15 cellular contexts compared by ENCODE assay signal in genomic region chr10:88490216-88490980, GRCh38.
DNase-seq lines count a peak whose midpoint lies in the region; ATAC-seq and TF ChIP-seq lines count a peak whose summit lies in the region.
"Had no signal": no experiment of that assay in that cellular context is flagged by ENCODE, and none has a peak within 500 bp of the region (broad histone marks: within the 10 kb centered on the region; RNA-seq: fewer than 3 reads in every experiment).

No MANE protein-coding gene starts in this region.

- H3K4me1 ChIP-seq in SK-N-SH (ENCODE audit: control insufficient read depth in 1 of 2, insufficient read depth in 2 of 2, low read depth in 1 of 2, low read length in 1 of 2) (peaks cover 2 to 8% of the 10 kb centered on the region in 2 experiments; a peak in 3 of 4 replicates), A673 (ENCODE audit: insufficient read depth, low read length, poor library complexity, severe bottlenecking) (no peaks in the 10 kb centered on the region)
- H3K4me1 ChIP-seq in BLaER1 treated with 17β-estradiol and CSF1 and Interleukin-3, amounts not matched to agents 10 nM and 100 nM, result peaks cover 17 to 48% (median 33%) of the 10 kb centered on the region in 10 experiments
- H3K4me1 ChIP-seq: A549 had no signal

- 0 out of 2 replicates have a peak, but pooled peaks cover 5% of the 10 kb centered on the region for H3K9me2 ChIP-seq in SK-N-SH

- POLR2A ChIA-PET in SK-N-SH (lab: Yijun Ruan, JAX), result no interaction called here
- POLR2A ChIA-PET in A673 (lab: Charles Lee; ENCODE audit: low non-redundant PET), result no interaction called here

- no peaks in the 10 kb centered on the region for H3F3A ChIP-seq in SK-N-SH (replicated peaks; ENCODE audit: insufficient read depth)

- no peak for TF ChIP-seq EP300 in SK-N-SH (IDR thresholded peaks at IDR 0.05; ENCODE audit: borderline replicate concordance in 1 of 2, low read depth in 1 of 2, low read length in 1 of 2)

- TF ChIP-seq CTCF in SK-N-SH (IDR thresholded peaks at IDR 0.05), result no peak
- no peak for TF ChIP-seq CTCF in A673 (conservative IDR thresholded peaks at IDR 0.05; ENCODE audit: low read depth, low read length)

- no peak overlapping the region for H3K4me3 ChIP-seq in SK-N-SH (ENCODE audit: low read depth in 2 of 2, low read length in 1 of 2)
- H3K4me3 ChIP-seq in BLaER1 treated with 17β-estradiol and CSF1 and Interleukin-3, amounts not matched to agents 10 nM and 100 nM, result no peak overlapping the region
- H3K4me3 ChIP-seq in A673 (ENCODE audit: low read depth, low read length, poor library complexity, severe bottlenecking), result no peak overlapping the region
- H3K4me3 ChIP-seq: A549, GM23338, K562 had no signal

- no peak overlapping the region for H3K9ac ChIP-seq in SK-N-SH
- peak overlapping the region in 5 of 11 experiments; percentile 8 to 52 (median 36); a peak in 6 of 22 replicates for H3K9ac ChIP-seq in BLaER1 treated with 17β-estradiol and CSF1 and Interleukin-3, amounts not matched to agents 10 nM and 100 nM

- H3K27me3 ChIP-seq in SK-N-SH (ENCODE audit: insufficient read depth), result no peaks in the 10 kb centered on the region
- no peaks in the 10 kb centered on the region for H3K27me3 ChIP-seq in BLaER1 treated with 17β-estradiol and CSF1 and Interleukin-3, amounts not matched to agents 10 nM and 100 nM
- no peaks in the 10 kb centered on the region for H3K27me3 ChIP-seq in A673 (replicated peaks; ENCODE audit: insufficient read depth, low read depth, low read length, poor library complexity)

- H3K27ac ChIP-seq in SK-N-SH (ENCODE audit: low read depth in 2 of 2, low read length in 1 of 2) (no peak overlapping the region), A673 (ENCODE audit: low read depth, low read length, poor library complexity, severe bottlenecking) (no peak overlapping the region)
- peak overlapping the region in 8 of 11 experiments; percentile 67 to 81 (median 75); a peak in 16 of 22 replicates for H3K27ac ChIP-seq in BLaER1 treated with 17β-estradiol and CSF1 and Interleukin-3, amounts not matched to agents 10 nM and 100 nM
- H3K27ac ChIP-seq: A549 had no signal

- ATAC-seq in SK-N-SH treated with all-trans-retinoic acid at 6 μM for 48 hours, result no peak
- no peak for ATAC-seq in HG03460 (IDR thresholded peaks at IDR 0.05; ENCODE audit: unreplicated experiment)
- no peak for ATAC-seq in HG02571 (IDR thresholded peaks at IDR 0.05; ENCODE audit: unreplicated experiment)
- ATAC-seq: A549, GM23338, K562 had no signal

- H3K79me2 ChIP-seq in SK-N-SH (ENCODE audit: insufficient read depth), result no peaks in the 10 kb centered on the region

- CTCF ChIA-PET in SK-N-SH (lab: Yijun Ruan, JAX), result interaction anchor here (0.8 kb wide), 1 partner anchor 100 kb away, joined by 3 read pairs; no protein-coding TSS in a partner anchor
- CTCF ChIA-PET in A673 (lab: Charles Lee), result no interaction called here

- WGBS in SK-N-SH (ENCODE audit: low lambda C conversion rate), result 76% methylated on average over 5 of the region's 5 CpGs

- H3K4me2 ChIP-seq in SK-N-SH, result no peak overlapping the region
- peak overlapping the region; percentile 31 to 88 (median 70); a peak in 19 of 22 replicates for H3K4me2 ChIP-seq in BLaER1 treated with 17β-estradiol and CSF1 and Interleukin-3, amounts not matched to agents 10 nM and 100 nM
- H3K4me2 ChIP-seq: A549, GM23338 had no signal

- no peak for TF ChIP-seq RAD21 in SK-N-SH (IDR thresholded peaks at IDR 0.05; ENCODE audit: low read length)

- no peaks in the 10 kb centered on the region for H4K20me1 ChIP-seq in SK-N-SH (ENCODE audit: insufficient read depth)
- no peaks in the 10 kb centered on the region for H4K20me1 ChIP-seq in BLaER1 treated with 17β-estradiol and CSF1 and Interleukin-3, amounts not matched to agents 10 nM and 100 nM

- DNase-seq in SK-N-SH (no peak), MV-4-11 (lab: John Stamatoyannopoulos, UW) (peak; percentile 59), iris pigment epithelial cell (ENCODE audit: low read depth) (peak; percentile 21), A673 (ENCODE audit: low spot score) (no peak)
- DNase-seq: Calu3; CD4-positive, alpha-beta T cell; NCI-H510A; NCI-H82 had no signal

- H3K9me3 ChIP-seq in SK-N-SH (no peaks in the 10 kb centered on the region), A673 (ENCODE audit: low read depth, low read length, poor library complexity, severe bottlenecking) (no peaks in the 10 kb centered on the region)
- H3K9me3 ChIP-seq in BLaER1 treated with 17β-estradiol and CSF1 and Interleukin-3, amounts not matched to agents 10 nM and 100 nM (replicated peaks in 1 of 11), result peaks cover 0 to 5% (median 0%) of the 10 kb centered on the region in 11 experiments; a peak in 1 of 22 replicates
- H3K9me3 ChIP-seq: A549 had no signal

- intact Hi-C loops in A673 (cut with micrococcal nuclease; ENCODE audit: unreplicated experiment), result no loop called here

- H2AFZ ChIP-seq in SK-N-SH (ENCODE audit: low read depth), result no peak overlapping the region
- H2AFZ ChIP-seq: GM23338 had no signal

- no TSS peak for BruUV-seq in A673 (replicated peaks; lab: Mats Ljungman, UMichigan)

- H3K36me3 ChIP-seq in SK-N-SH (replicated peaks in 1 of 2; ENCODE audit: control insufficient read depth in 1 of 2, insufficient read depth in 2 of 2, low read length in 1 of 2), result no peaks in the 10 kb centered on the region
- H3K36me3 ChIP-seq in BLaER1 treated with 17β-estradiol and CSF1 and Interleukin-3, amounts not matched to agents 10 nM and 100 nM, result no peaks in the 10 kb centered on the region
- H3K36me3 ChIP-seq in A673 (ENCODE audit: insufficient read depth, low read length, poor library complexity, severe bottlenecking), result no peaks in the 10 kb centered on the region

TF ChIP-seq in SK-N-SH treated with all-trans-retinoic acid at 6 μM for 48 hours, 23 proteins besides CTCF, POLR2A, EP300 and RAD21:
- TF ChIP-seq OSR1 (CRISPR knock-in tag; IDR thresholded peaks at IDR 0.05) (no peak), ZNF70 (CRISPR knock-in tag; IDR thresholded peaks at IDR 0.05) (no peak), ISL1 (CRISPR knock-in tag; IDR thresholded peaks at IDR 0.05) (peak; percentile 78), ESRRG (CRISPR knock-in tag; IDR thresholded peaks at IDR 0.05) (no peak)

TF ChIP-seq in SK-N-SH, 30 proteins besides CTCF, POLR2A, EP300 and RAD21:
- TF ChIP-seq RXRA (IDR thresholded peaks at IDR 0.05; ENCODE audit: borderline replicate concordance, low read depth), result no peak
- TF ChIP-seq PBX3 (IDR thresholded peaks at IDR 0.05), result no peak
- no peak for TF ChIP-seq FOSL2 (IDR thresholded peaks at IDR 0.05; ENCODE audit: borderline replicate concordance, low read depth)
- no peak for TF ChIP-seq FOXJ3 (CRISPR knock-in tag; IDR thresholded peaks at IDR 0.05)
- no peak for TF ChIP-seq GATA2 (CRISPR knock-in tag; IDR thresholded peaks at IDR 0.05)
- TF ChIP-seq POLR2AphosphoS5 (IDR thresholded peaks at IDR 0.05; ENCODE audit: low read depth, low read length), result no peak

Comparison
In these comparisons a context has a peak if more than half of its experiments do, and no peak if none do; other contexts are left out.
1. DNase-seq: peak in MV-4-11 (single experiment) and iris pigment epithelial cell (single experiment); none in SK-N-SH (single experiment) and A673 (single experiment).
2. H3K27ac ChIP-seq: peak in BLaER1 treated with 17β-estradiol and CSF1 and Interleukin-3, amounts not matched to agents 10 nM and 100 nM (8 of 11); none in SK-N-SH (0 of 2) and A673 (single experiment).